18 cellular contexts compared by ENCODE assay signal in the genomic region with DNA sequence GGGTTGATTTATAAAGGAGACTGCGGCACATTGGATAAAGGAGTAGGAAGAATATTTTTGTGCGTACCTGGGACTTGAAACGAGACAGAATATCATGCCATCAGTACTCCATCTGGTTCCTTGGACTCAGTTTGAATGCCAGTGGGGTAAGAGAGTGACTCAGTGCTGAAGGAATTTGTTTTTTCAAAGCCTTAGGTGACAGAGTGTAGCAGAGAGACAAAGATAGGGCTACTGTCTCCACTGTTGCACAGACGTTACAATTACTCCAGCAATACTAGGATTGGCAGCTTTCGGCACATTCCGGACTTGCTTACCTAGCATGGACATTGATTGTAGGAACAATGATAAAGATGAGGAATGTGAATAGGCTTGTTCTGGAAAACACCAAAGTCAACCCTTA.
DNase-seq lines count a peak whose midpoint lies in the region; ATAC-seq and TF ChIP-seq lines count a peak whose summit lies in the region.
"Had no signal": no experiment of that assay in that cellular context is flagged by ENCODE, and none has a peak within 500 bp of the region (broad histone marks: within the 10 kb centered on the region; RNA-seq: fewer than 3 reads in every experiment).

No MANE protein-coding gene starts in this region.

- no peak for ATAC-seq in HG03045 (IDR thresholded peaks at IDR 0.05; ENCODE audit: unreplicated experiment)
- ATAC-seq in GM19452 (IDR thresholded peaks at IDR 0.05; ENCODE audit: unreplicated experiment): no peak
- no peak for ATAC-seq in stimulated activated naive CD8-positive, alpha-beta T cell treated with anti-CD3 and anti-CD28 coated beads, Interleukin-15, Interleukin-2, amounts not matched to agents 100 U/mL and 50 U/mL, for 24 hours
- ATAC-seq: gastroesophageal sphincter; stimulated activated naive CD8-positive, alpha-beta T cell treated with anti-CD3 and anti-CD28 coated beads, Interleukin-15, amount 100 ng/mL, for 72 hours had no signal

- peak overlapping the region; percentile 4 for H3K27ac Mint-ChIP-seq in nephron progenitor cell
- H3K27ac Mint-ChIP-seq: activated CD4-positive, alpha-beta T cell treated with anti-CD3 and anti-CD28 coated beads, Interleukin-2, amount 10 ng/mL, durations not matched to agents 24 days and 14 days; activated naive CD4-positive, alpha-beta T cell treated with anti-CD3 and anti-CD28 coated beads, Interleukin-2, amount 50 U/mL, for 24 hours; B cell; stimulated activated naive CD8-positive, alpha-beta T cell treated with anti-CD3 and anti-CD28 coated beads, Interleukin-15, amount 100 ng/mL, for 72 hours had no signal

- no peaks in the 10 kb centered on the region for H3K27me3 Mint-ChIP-seq in nephron progenitor cell (ENCODE audit: low read depth, poor library complexity)
- H3K27me3 Mint-ChIP-seq: activated CD4-positive, alpha-beta T cell treated with anti-CD3 and anti-CD28 coated beads, Interleukin-2, amount 10 ng/mL, durations not matched to agents 24 days and 14 days; activated naive CD4-positive, alpha-beta T cell treated with anti-CD3 and anti-CD28 coated beads, Interleukin-2, amount 50 U/mL, for 24 hours; B cell; stimulated activated naive CD8-positive, alpha-beta T cell treated with anti-CD3 and anti-CD28 coated beads, Interleukin-15, amount 100 ng/mL, for 72 hours had no signal

- H3K36me3 Mint-ChIP-seq in nephron progenitor cell (ENCODE audit: low read depth): no peaks in the 10 kb centered on the region
- H3K36me3 Mint-ChIP-seq: activated naive CD4-positive, alpha-beta T cell treated with anti-CD3 and anti-CD28 coated beads, Interleukin-2, amount 50 U/mL, for 24 hours had no signal

- DNase-seq in EH (ENCODE audit: low read depth) (peak; percentile 47), M059J (ENCODE audit: low read depth) (peak; percentile 23), fibroblast of pulmonary artery (ENCODE audit: low read depth) (peak; percentile 1), nephron progenitor cell (no peak), H7 (no peak)
- DNase-seq in stimulated activated naive CD8-positive, alpha-beta T cell treated with anti-CD3 and anti-CD28 coated beads, Interleukin-15, Interleukin-2, amounts not matched to agents 100 U/mL and 50 U/mL, for 24 hours: no peak
- DNase-seq: activated CD4-positive, alpha-beta T cell treated with anti-CD3 and anti-CD28 coated beads, Interleukin-2, amount 10 ng/mL, durations not matched to agents 24 days and 14 days; NCI-H1694; NCI-H345; SJCRH30; spleen; stimulated activated naive CD8-positive, alpha-beta T cell treated with anti-CD3 and anti-CD28 coated beads, Interleukin-15, amount 100 ng/mL, for 72 hours; T-helper 9 cell had no signal

- H3K4me1 Mint-ChIP-seq in nephron progenitor cell: peaks cover 10% of the 10 kb centered on the region
- H3K4me1 Mint-ChIP-seq: activated CD4-positive, alpha-beta T cell treated with anti-CD3 and anti-CD28 coated beads, Interleukin-2, amount 10 ng/mL, durations not matched to agents 24 days and 14 days; activated naive CD4-positive, alpha-beta T cell treated with anti-CD3 and anti-CD28 coated beads, Interleukin-2, amount 50 U/mL, for 24 hours; B cell; stimulated activated naive CD8-positive, alpha-beta T cell treated with anti-CD3 and anti-CD28 coated beads, Interleukin-15, amount 100 ng/mL, for 72 hours had no signal

- TF ChIP-seq CTCF in fibroblast of pulmonary artery (IDR thresholded peaks at IDR 0.05; ENCODE audit: low read length, missing control alignments) (no peak), nephron progenitor cell (IDR thresholded peaks at IDR 0.05) (no peak)

- peaks cover 5% of the 10 kb centered on the region for H3K9me3 Mint-ChIP-seq in nephron progenitor cell

- H3K4me3 ChIP-seq in fibroblast of pulmonary artery (replicated peaks; ENCODE audit: low read depth, low read length) (no peak overlapping the region), H7 (ENCODE audit: insufficient read depth, low read depth, low read length) (no peak overlapping the region)
- H3K4me3 ChIP-seq: gastroesophageal sphincter, SJCRH30, spleen had no signal

- H3K36me3 ChIP-seq in H7 (replicated peaks; ENCODE audit: control insufficient read depth, insufficient read depth, low read length): no peaks in the 10 kb centered on the region
- H3K36me3 ChIP-seq: gastroesophageal sphincter, SJCRH30, spleen had no signal

- H3K4me3 Mint-ChIP-seq in nephron progenitor cell: no peak overlapping the region
- H3K4me3 Mint-ChIP-seq: activated CD4-positive, alpha-beta T cell treated with anti-CD3 and anti-CD28 coated beads, Interleukin-2, amount 10 ng/mL, durations not matched to agents 24 days and 14 days; activated naive CD4-positive, alpha-beta T cell treated with anti-CD3 and anti-CD28 coated beads, Interleukin-2, amount 50 U/mL, for 24 hours; B cell; stimulated activated naive CD8-positive, alpha-beta T cell treated with anti-CD3 and anti-CD28 coated beads, Interleukin-15, amount 100 ng/mL, for 72 hours had no signal

- H3K27me3 ChIP-seq in H7 (ENCODE audit: control insufficient read depth, insufficient read depth, low read length): no peaks in the 10 kb centered on the region
- H3K27me3 ChIP-seq: gastroesophageal sphincter, SJCRH30, spleen had no signal

Comparison
In these comparisons a context has a peak if more than half of its experiments do, and no peak if none do; other contexts are left out.
1. DNase-seq: peak in EH (single experiment), M059J (single experiment) and fibroblast of pulmonary artery (single experiment); none in nephron progenitor cell (single experiment), H7 (single experiment) and stimulated activated naive CD8-positive, alpha-beta T cell treated with anti-CD3 and anti-CD28 coated beads, Interleukin-15, Interleukin-2, amounts not matched to agents 100 U/mL and 50 U/mL, for 24 hours (single experiment).